2 cellular contexts compared by ENCODE assay signal in the genomic region with DNA sequence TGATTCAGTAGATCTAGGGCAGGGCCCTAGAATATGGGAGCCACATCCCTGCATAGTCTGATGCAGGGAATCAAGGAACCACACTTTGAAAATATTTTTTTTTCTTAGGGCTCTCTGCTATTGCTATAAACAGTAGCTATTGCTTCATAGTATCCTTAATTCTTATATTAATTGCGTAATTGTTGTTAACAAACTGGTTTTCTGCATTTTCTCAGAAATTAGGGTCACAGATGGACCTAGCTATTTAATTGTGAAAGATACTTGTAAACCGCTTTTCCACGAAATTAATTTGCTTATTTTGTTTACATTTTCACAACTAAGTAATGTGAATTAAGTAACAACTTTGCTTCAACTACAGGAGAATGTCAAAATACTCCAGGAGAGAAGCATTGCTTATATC.
TF ChIP-seq lines count a peak whose summit lies in the region.

No MANE protein-coding gene starts in this region.

TF ChIP-seq in HepG2, 621 proteins besides CTCF, POLR2A, EP300 and RAD21:
- no peak for TF ChIP-seq HNRNPH1 (optimal IDR thresholded peaks at IDR 0.05; ENCODE audit: low read depth, low read length)
- TF ChIP-seq CEBPB (IDR thresholded peaks at IDR 0.05; ENCODE audit: borderline replicate concordance, low read depth, low read length): peak; percentile 56; the same call in 1 of the 2 replicates
- TF ChIP-seq FOSL1 (CRISPR knock-in tag; IDR thresholded peaks at IDR 0.05; ENCODE audit: borderline replicate concordance): no peak

TF ChIP-seq in K562, 482 proteins besides CTCF, POLR2A, EP300 and RAD21:
- TF ChIP-seq CEBPG (CRISPR knock-in tag; IDR thresholded peaks at IDR 0.05): no peak
- TF ChIP-seq CEBPG (tag; conservative IDR thresholded peaks at IDR 0.05 in 1 of 2, IDR thresholded peaks at IDR 0.05 in 1 of 2): peak; percentile 23 to 66; a peak in 2 of 4 replicates
- TF ChIP-seq SAFB (IDR thresholded peaks at IDR 0.05; ENCODE audit: borderline replicate concordance, low read depth, low read length): no peak
- no peak for TF ChIP-seq ZNF518B (CRISPR knock-in tag; IDR thresholded peaks at IDR 0.05)
- TF ChIP-seq, protein P1, sequence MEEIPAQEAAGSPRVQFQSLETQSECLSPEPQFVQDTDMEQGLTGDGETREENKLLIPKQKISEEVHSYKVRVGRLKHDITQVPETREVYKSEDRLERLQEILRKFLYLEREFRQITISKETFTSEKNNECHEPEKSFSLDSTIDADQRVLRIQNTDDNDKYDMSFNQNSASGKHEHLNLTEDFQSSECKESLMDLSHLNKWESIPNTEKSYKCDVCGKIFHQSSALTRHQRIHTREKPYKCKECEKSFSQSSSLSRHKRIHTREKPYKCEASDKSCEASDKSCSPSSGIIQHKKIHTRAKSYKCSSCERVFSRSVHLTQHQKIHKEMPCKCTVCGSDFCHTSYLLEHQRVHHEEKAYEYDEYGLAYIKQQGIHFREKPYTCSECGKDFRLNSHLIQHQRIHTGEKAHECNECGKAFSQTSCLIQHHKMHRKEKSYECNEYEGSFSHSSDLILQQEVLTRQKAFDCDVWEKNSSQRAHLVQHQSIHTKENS (CRISPR knock-in tag; IDR thresholded peaks at IDR 0.05): no peak
- TF ChIP-seq ZC3H8 (IDR thresholded peaks at IDR 0.05): no peak
- TF ChIP-seq, protein P2, sequence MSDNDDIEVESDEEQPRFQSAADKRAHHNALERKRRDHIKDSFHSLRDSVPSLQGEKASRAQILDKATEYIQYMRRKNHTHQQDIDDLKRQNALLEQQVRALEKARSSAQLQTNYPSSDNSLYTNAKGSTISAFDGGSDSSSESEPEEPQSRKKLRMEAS (CRISPR knock-in tag; IDR thresholded peaks at IDR 0.05): no peak
- TF ChIP-seq TOE1 (IDR thresholded peaks at IDR 0.05; ENCODE audit: borderline replicate concordance): no peak
- no peak for TF ChIP-seq TOE1 (CRISPR knock-in tag; IDR thresholded peaks at IDR 0.05; ENCODE audit: borderline replicate concordance, low read depth)
- TF ChIP-seq NFIX (CRISPR knock-in tag; IDR thresholded peaks at IDR 0.05; ENCODE audit: low read depth): no peak
- peak; percentile 50 for TF ChIP-seq CEBPB (tag; IDR thresholded peaks at IDR 0.05)
- no peak for TF ChIP-seq BRCA1 (IDR thresholded peaks at IDR 0.05)
- no peak for TF ChIP-seq BRCA1 (CRISPR knock-in tag; IDR thresholded peaks at IDR 0.05)
